Comparison of ENCODE assay signal across 1 cellular context in the genomic region with DNA sequence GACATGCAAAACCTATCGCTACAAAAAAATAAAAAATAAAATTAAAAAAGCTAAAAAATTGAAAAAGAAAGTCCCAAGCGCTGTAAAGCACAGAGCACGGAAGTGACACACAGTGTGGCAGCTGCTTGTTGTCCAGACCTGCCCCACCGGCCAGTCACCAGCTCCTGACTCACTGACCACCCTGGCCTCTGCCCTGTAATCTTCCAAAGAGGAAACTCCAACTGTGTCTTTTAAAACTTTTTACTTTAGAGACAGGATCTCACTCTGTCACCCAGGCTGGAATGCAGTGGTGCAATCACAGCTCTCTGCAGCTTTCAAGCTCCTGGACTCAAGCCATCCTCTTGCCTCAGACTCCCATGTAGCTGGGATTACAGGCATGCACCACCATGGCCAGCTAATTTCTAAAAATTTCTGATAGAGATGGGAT.
TF ChIP-seq lines count a peak whose summit lies in the region.

No MANE protein-coding gene starts in this region.

TF ChIP-seq in HepG2, 621 proteins besides CTCF, POLR2A, EP300 and RAD21 (continued from another document):
- TF ChIP-seq, protein P1, sequence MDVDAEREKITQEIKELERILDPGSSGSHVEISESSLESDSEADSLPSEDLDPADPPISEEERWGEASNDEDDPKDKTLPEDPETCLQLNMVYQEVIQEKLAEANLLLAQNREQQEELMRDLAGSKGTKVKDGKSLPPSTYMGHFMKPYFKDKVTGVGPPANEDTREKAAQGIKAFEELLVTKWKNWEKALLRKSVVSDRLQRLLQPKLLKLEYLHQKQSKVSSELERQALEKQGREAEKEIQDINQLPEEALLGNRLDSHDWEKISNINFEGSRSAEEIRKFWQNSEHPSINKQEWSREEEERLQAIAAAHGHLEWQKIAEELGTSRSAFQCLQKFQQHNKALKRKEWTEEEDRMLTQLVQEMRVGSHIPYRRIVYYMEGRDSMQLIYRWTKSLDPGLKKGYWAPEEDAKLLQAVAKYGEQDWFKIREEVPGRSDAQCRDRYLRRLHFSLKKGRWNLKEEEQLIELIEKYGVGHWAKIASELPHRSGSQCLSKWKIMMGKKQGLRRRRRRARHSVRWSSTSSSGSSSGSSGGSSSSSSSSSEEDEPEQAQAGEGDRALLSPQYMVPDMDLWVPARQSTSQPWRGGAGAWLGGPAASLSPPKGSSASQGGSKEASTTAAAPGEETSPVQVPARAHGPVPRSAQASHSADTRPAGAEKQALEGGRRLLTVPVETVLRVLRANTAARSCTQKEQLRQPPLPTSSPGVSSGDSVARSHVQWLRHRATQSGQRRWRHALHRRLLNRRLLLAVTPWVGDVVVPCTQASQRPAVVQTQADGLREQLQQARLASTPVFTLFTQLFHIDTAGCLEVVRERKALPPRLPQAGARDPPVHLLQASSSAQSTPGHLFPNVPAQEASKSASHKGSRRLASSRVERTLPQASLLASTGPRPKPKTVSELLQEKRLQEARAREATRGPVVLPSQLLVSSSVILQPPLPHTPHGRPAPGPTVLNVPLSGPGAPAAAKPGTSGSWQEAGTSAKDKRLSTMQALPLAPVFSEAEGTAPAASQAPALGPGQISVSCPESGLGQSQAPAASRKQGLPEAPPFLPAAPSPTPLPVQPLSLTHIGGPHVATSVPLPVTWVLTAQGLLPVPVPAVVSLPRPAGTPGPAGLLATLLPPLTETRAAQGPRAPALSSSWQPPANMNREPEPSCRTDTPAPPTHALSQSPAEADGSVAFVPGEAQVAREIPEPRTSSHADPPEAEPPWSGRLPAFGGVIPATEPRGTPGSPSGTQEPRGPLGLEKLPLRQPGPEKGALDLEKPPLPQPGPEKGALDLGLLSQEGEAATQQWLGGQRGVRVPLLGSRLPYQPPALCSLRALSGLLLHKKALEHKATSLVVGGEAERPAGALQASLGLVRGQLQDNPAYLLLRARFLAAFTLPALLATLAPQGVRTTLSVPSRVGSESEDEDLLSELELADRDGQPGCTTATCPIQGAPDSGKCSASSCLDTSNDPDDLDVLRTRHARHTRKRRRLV (CRISPR knock-in tag; IDR thresholded peaks at IDR 0.05): no peak
- TF ChIP-seq TARDBP (CRISPR knock-in tag; IDR thresholded peaks at IDR 0.05): peak; percentile 40; the same call in 1 of the 2 replicates
- no peak for TF ChIP-seq RXRB (CRISPR knock-in tag; IDR thresholded peaks at IDR 0.05; ENCODE audit: borderline replicate concordance)
- TF ChIP-seq HMGXB3 (CRISPR knock-in tag; IDR thresholded peaks at IDR 0.05; ENCODE audit: borderline replicate concordance): no peak
- no peak for TF ChIP-seq SOX6 (IDR thresholded peaks at IDR 0.05)
- TF ChIP-seq SOX6 (CRISPR knock-in tag; IDR thresholded peaks at IDR 0.05): peak; percentile 52; the same call in 1 of the 2 replicates
- no peak for TF ChIP-seq POGK (CRISPR knock-in tag; conservative IDR thresholded peaks at IDR 0.05)
- TF ChIP-seq NONO (IDR thresholded peaks at IDR 0.05): no peak
- TF ChIP-seq NONO (CRISPR knock-in tag; conservative IDR thresholded peaks at IDR 0.05): no peak
- TF ChIP-seq HNF1A (IDR thresholded peaks at IDR 0.05; ENCODE audit: low read depth): 0 out of 2 replicates have a peak, but pooled peaks have one; percentile 9
- TF ChIP-seq HNF1A (CRISPR knock-in tag; IDR thresholded peaks at IDR 0.05; ENCODE audit: borderline replicate concordance): no peak
- TF ChIP-seq DMAP1 (CRISPR knock-in tag; IDR thresholded peaks at IDR 0.05): 0 out of 2 replicates have a peak, but pooled peaks have one; percentile 23
- no peak for TF ChIP-seq CREBL2 (CRISPR knock-in tag; IDR thresholded peaks at IDR 0.05; ENCODE audit: borderline replicate concordance)
- TF ChIP-seq ZNF24 (IDR thresholded peaks at IDR 0.05): no peak
- no peak for TF ChIP-seq KDM3A (CRISPR knock-in tag; IDR thresholded peaks at IDR 0.05; ENCODE audit: low read depth)
- TF ChIP-seq, protein P2, sequence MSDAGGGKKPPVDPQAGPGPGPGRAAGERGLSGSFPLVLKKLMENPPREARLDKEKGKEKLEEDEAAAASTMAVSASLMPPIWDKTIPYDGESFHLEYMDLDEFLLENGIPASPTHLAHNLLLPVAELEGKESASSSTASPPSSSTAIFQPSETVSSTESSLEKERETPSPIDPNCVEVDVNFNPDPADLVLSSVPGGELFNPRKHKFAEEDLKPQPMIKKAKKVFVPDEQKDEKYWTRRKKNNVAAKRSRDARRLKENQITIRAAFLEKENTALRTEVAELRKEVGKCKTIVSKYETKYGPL (CRISPR knock-in tag; IDR thresholded peaks at IDR 0.05): no peak
- peak; percentile 34; the same call in 1 of the 2 replicates for TF ChIP-seq HNF4A (CRISPR knock-in tag; IDR thresholded peaks at IDR 0.05)
- peak; percentile 27; the same call in 1 of the 2 replicates for TF ChIP-seq SMC3 (IDR thresholded peaks at IDR 0.05; ENCODE audit: low read length)
- TF ChIP-seq SALL1 (CRISPR knock-in tag; IDR thresholded peaks at IDR 0.05): peak; percentile 76
- TF ChIP-seq CEBPG (CRISPR knock-in tag; IDR thresholded peaks at IDR 0.05): peak; percentile 95
- TF ChIP-seq RBM39 (IDR thresholded peaks at IDR 0.05; ENCODE audit: low read depth, low read length, poor library complexity, severe bottlenecking): no peak
- 0 out of 2 replicates have a peak, but pooled peaks have one; percentile 56 for TF ChIP-seq ZBTB25 (CRISPR knock-in tag; IDR thresholded peaks at IDR 0.05)
- TF ChIP-seq ZNF430 (CRISPR knock-in tag; IDR thresholded peaks at IDR 0.05): 0 out of 2 replicates have a peak, but pooled peaks have one; percentile 39
- peak; percentile 39; the same call in 1 of the 2 replicates for TF ChIP-seq ISL2 (CRISPR knock-in tag; IDR thresholded peaks at IDR 0.05)
- no peak for TF ChIP-seq RFX3 (CRISPR knock-in tag; IDR thresholded peaks at IDR 0.05)
- TF ChIP-seq CEBPB (IDR thresholded peaks at IDR 0.05; ENCODE audit: borderline replicate concordance, low read depth, low read length): peak; percentile 95
TF ChIP-seq in HepG2: peak in this region for 85.
